ENCODE assay signal across 10 cellular contexts in the genomic region with DNA sequence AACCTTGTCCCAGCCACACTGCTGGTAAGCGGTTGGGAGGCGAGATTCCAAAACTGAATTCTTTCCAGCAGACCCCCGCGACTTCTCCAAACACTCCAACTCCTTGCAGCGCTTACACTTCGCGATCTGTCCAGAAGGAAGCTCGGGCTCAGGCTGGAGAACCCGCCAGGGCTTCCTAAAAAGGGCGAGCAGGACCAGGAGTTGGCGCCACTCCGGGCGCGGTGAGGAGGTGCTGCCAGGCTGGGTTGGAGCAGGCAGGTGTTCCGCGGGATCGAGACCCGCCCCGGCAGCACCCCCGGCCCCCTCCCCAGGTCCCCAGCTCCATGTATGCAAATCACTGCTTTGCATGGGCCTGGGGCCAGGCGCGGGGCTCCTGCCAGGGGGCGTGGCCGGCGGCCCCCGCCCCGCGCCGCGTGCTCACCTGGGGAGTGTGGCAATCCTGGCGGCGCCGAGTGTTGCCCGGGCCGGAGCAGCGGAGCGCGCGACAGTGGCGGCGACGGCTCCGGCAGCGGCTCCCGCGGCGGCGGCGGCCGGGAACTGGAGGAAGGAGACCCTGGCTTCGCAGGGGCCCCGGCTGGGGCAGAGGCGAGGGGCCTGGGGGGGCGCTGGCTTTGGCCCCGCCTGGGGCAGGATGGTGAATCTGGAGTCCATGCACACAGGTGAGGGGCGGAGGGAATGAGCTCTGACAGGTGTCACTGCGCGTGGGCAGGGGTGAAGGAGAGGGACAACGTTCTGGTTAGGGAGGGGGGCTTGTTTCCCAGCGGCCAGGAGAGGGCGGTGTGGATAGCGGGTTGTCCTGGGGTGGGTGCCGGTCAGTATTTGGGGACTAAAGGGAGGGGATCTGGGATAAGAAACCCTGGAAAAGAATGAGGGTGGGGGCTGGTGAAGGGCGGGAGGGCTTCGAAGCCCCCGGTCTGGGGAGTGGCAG. TPM values are rescaled to one million over a fixed set of nuclear protein-coding genes. Genes with fewer than 3 reads are reported as not detected.
DNase-seq lines count a peak whose midpoint lies in the region; ATAC-seq and TF ChIP-seq lines count a peak whose summit lies in the region.
"Had no signal": no experiment of that assay in that cellular context is flagged by ENCODE, and none has a peak within 500 bp of the region (broad histone marks: within the 10 kb centered on the region; RNA-seq: fewer than 3 reads in every experiment).

A gene (plus strand): TSS at position 428 of the 928 bp plus-strand sequence. CDS start 204 bp downstream, at position 632.

- H3K27ac ChIP-seq in RWPE2 (ENCODE audit: poor library complexity, severe bottlenecking) (no peak within 1 kb of the TSS), iPS-20b (ENCODE audit: low read length) (no peak within 1 kb of the TSS), upper lobe of left lung (peak within 1 kb of the TSS in 2 of 4 donors; percentile 40 to 57)

- H3K4me1 ChIP-seq in RWPE2 (ENCODE audit: insufficient read depth, poor library complexity, severe bottlenecking) (peaks cover 10% of the 10 kb centered on the region), iPS-20b (ENCODE audit: insufficient read depth, low read length) (peaks cover 5% of the 10 kb centered on the region), upper lobe of left lung (peaks cover 0 to 10% (median 5%) of the 10 kb centered on the region in 4 donors)

- peaks cover 10% of the 10 kb centered on the region for H3K4me1 Mint-ChIP-seq in activated naive CD4-positive, alpha-beta T cell treated with anti-CD3 and anti-CD28 coated beads for 36 hours (ENCODE audit: low read depth)
- H3K4me1 Mint-ChIP-seq: CD4-positive, alpha-beta memory T cell had no signal

- CTCF ChIA-PET in activated naive CD4-positive, alpha-beta T cell treated with anti-CD3 and anti-CD28 coated beads for 36 hours (lab: Charles Lee): interaction anchor here (2.2 to 13.9 kb wide), 2 partner anchors 11 to 60 kb away, joined by 5 to 188 read pairs; no protein-coding TSS in a partner anchor

- H3K27me3 Mint-ChIP-seq in activated naive CD4-positive, alpha-beta T cell treated with anti-CD3 and anti-CD28 coated beads for 36 hours (ENCODE audit: low read depth): peaks cover 64% of the 10 kb centered on the region

- H3K4me3 ChIP-seq in RWPE2 (ENCODE audit: severe bottlenecking) (no peak within 1 kb of the TSS), iPS-20b (ENCODE audit: low read length) (peak within 1 kb of the TSS; percentile 62), upper lobe of left lung (peak within 1 kb of the TSS in 3 of 4 donors; percentile 35 to 43 (median 42))

- H3K9ac ChIP-seq in iPS-20b (ENCODE audit: low read depth, low read length): no peak within 1 kb of the TSS

- H3K9me3 ChIP-seq in RWPE2 (ENCODE audit: severe bottlenecking): no peaks in the 10 kb centered on the region
- no peaks in the 10 kb centered on the region for H3K9me3 ChIP-seq in iPS-20b (ENCODE audit: insufficient read depth, low read depth, low read length)
- no peaks in the 10 kb centered on the region for H3K9me3 ChIP-seq in upper lobe of left lung

- peak; percentile 7; the same call in 1 of the 3 replicates for ATAC-seq in RWPE2 (ENCODE audit: low read depth)
- ATAC-seq in upper lobe of left lung (ENCODE audit: low FRiP score in 2 of 2): peak in 1 of 2 donors; percentile 1
- ATAC-seq: activated T-cell treated with anti-CD3 and anti-CD28 coated beads, Interleukin-2, amount 50 U/mL, for 72 hours had no signal

- H3K36me3 ChIP-seq in RWPE2 (ENCODE audit: low read depth) (no peaks in the 10 kb centered on the region), iPS-20b (ENCODE audit: insufficient read depth, low read depth, low read length) (no peaks in the 10 kb centered on the region), upper lobe of left lung (no peaks in the 10 kb centered on the region)

- peak; percentile 30 for DNase-seq in activated naive CD4-positive, alpha-beta T cell treated with anti-CD3 and anti-CD28 coated beads for 36 hours
- no peak for DNase-seq in activated naive CD4-positive, alpha-beta T cell treated with Interleukin-2 at 50 U/mL for 16 hours
- DNase-seq in RWPE2 (ENCODE audit: low spot score) (no peak), upper lobe of left lung (peak; percentile 45 to 90), NCI-H2107 treated with DMSO at 0.1 percent for 48 hours (lab: John Stamatoyannopoulos, UW; ENCODE audit: unreplicated experiment) (no peak), NCI-H1694 (lab: John Stamatoyannopoulos, UW) (no peak), posterior vena cava (ENCODE audit: low spot score) (no peak)
- DNase-seq: CD4-positive, alpha-beta memory T cell had no signal

- peak in 1 of 4 donors; percentile 37 for TF ChIP-seq POLR2A in upper lobe of left lung (IDR thresholded peaks at IDR 0.05)

- no peaks in the 10 kb centered on the region for H3K9me3 Mint-ChIP-seq in activated naive CD4-positive, alpha-beta T cell treated with anti-CD3 and anti-CD28 coated beads for 36 hours
- H3K9me3 Mint-ChIP-seq: activated T-cell treated with anti-CD3 and anti-CD28 coated beads, Interleukin-2, amount 50 U/mL, for 72 hours; CD4-positive, alpha-beta memory T cell had no signal

- 9 to 29% methylated on average over 10 to 38 of the region's 66 CpGs for WGBS in upper lobe of left lung, 2 donors

- peaks cover 7% of the 10 kb centered on the region for H3K27me3 ChIP-seq in RWPE2 (ENCODE audit: insufficient read depth, poor library complexity, severe bottlenecking)
- peaks cover 45% of the 10 kb centered on the region for H3K27me3 ChIP-seq in iPS-20b (ENCODE audit: insufficient read depth, low read length)
- peaks cover 0 to 8% (median 7%) of the 10 kb centered on the region in 4 donors for H3K27me3 ChIP-seq in upper lobe of left lung

- TF ChIP-seq CTCF in RWPE2 (IDR thresholded peaks at IDR 0.05; ENCODE audit: poor library complexity, severe bottlenecking) (no peak), upper lobe of left lung (IDR thresholded peaks at IDR 0.05) (no peak)

- H3K36me3 Mint-ChIP-seq in activated naive CD4-positive, alpha-beta T cell treated with anti-CD3 and anti-CD28 coated beads for 36 hours (ENCODE audit: low read depth): no peaks in the 10 kb centered on the region
- H3K36me3 Mint-ChIP-seq: CD4-positive, alpha-beta memory T cell had no signal

- intact Hi-C loops in activated naive CD4-positive, alpha-beta T cell treated with anti-CD3 and anti-CD28 coated beads for 36 hours (cut with micrococcal nuclease): loop anchor here (5.0 to 10.0 kb wide), 3 partner anchors 192 to 1225 kb away; no protein-coding TSS in a partner anchor
- intact Hi-C loops in posterior vena cava (cut with DNase I): loop anchor here in 1 of 2 donors (5.0 kb wide), 2 partner anchors 57 to 1048 kb away; no protein-coding TSS in a partner anchor

- no peak for TF ChIP-seq EP300 in upper lobe of left lung (IDR thresholded peaks at IDR 0.05)

- H3K4me3 Mint-ChIP-seq in activated naive CD4-positive, alpha-beta T cell treated with anti-CD3 and anti-CD28 coated beads for 36 hours: no peak within 1 kb of the TSS
- H3K4me3 Mint-ChIP-seq: activated T-cell treated with anti-CD3 and anti-CD28 coated beads, Interleukin-2, amount 50 U/mL, for 72 hours had no signal

- H3K27ac Mint-ChIP-seq in activated naive CD4-positive, alpha-beta T cell treated with anti-CD3 and anti-CD28 coated beads for 36 hours: no peak within 1 kb of the TSS
- H3K27ac Mint-ChIP-seq: activated T-cell treated with anti-CD3 and anti-CD28 coated beads, Interleukin-2, amount 50 U/mL, for 72 hours had no signal

RNA-seq across cellular contexts. Expression of the gene that starts here (rescaled TPM):
- not detected for total RNA-seq in activated naive CD4-positive, alpha-beta T cell treated with anti-CD3 and anti-CD28 coated beads for 36 hours
- total RNA-seq in upper lobe of left lung (10 to 100 TPM in 1 of 6 donors, 1 to 10 TPM in 5; 1.7 to 21.0 (median 3.5) TPM), posterior vena cava (under 1 TPM; 0.19 to 0.33 TPM)
- total RNA-seq: CD4-positive, alpha-beta memory T cell had no signal

Comparison
In these comparisons a context has a peak if more than half of its experiments do, and no peak if none do; other contexts are left out.
1. Peak in DNase-seq in activated naive CD4-positive, alpha-beta T cell treated with anti-CD3 and anti-CD28 coated beads for 36 hours; RNA of the gene not detected or under 1 TPM.
2. DNase-seq: peak in upper lobe of left lung (2 of 2); none in activated naive CD4-positive, alpha-beta T cell treated with Interleukin-2 at 50 U/mL for 16 hours (single experiment), RWPE2 (single experiment), NCI-H2107 treated with DMSO at 0.1 percent for 48 hours (single experiment), NCI-H1694 (single experiment) and posterior vena cava (single experiment).